In the genomic region with DNA sequence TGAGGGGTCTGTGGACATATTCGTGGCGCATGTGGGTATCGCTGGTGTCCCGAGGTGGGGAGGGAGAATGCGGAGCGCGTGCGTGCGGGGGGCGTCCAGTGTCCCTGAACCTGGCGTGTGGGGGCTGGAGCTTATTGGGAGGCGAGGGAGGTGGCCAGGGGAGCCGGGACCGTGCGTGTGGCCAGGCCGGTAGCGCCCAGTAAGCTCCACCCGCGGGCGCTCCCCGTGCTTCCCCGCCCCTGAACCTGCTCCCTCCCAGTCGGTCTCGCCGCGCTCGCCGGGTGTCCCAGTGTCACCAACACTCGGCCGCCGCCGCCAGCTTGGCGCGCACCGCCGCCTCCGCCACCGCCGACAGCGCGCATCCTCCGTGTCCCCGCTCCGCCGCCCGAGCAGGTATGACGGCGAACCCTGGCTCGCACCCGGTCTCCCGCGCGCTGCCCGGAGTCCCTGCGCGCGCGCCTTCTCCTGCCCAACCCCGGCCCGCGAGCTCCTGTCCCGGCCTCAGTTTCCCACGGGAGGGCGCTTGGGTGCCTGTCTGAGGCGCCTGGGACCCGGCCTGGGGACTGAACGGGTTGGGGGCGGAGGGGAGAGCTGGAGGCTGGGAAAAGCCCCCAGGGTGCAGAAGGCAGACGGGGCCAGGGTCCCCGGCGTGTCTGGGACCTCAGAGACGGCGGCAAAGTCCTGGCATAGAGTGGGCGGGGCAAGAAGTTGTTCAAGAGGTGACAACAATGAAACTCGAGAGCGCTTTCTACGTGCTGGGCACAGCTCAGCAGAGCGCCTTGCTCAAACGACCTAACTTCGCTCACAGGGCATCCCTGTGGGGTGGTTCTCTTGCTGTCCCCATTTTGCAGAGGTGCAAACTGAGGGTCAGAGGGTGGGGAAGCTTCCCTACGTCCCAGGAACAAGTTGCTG, we compare ENCODE assay signal across 1 cellular context.
TF ChIP-seq lines count a peak whose summit lies in the region.

A gene with protein sequence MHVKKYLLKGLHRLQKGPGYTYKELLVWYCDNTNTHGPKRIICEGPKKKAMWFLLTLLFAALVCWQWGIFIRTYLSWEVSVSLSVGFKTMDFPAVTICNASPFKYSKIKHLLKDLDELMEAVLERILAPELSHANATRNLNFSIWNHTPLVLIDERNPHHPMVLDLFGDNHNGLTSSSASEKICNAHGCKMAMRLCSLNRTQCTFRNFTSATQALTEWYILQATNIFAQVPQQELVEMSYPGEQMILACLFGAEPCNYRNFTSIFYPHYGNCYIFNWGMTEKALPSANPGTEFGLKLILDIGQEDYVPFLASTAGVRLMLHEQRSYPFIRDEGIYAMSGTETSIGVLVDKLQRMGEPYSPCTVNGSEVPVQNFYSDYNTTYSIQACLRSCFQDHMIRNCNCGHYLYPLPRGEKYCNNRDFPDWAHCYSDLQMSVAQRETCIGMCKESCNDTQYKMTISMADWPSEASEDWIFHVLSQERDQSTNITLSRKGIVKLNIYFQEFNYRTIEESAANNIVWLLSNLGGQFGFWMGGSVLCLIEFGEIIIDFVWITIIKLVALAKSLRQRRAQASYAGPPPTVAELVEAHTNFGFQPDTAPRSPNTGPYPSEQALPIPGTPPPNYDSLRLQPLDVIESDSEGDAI (plus strand): TSS at position 258 of the 912 bp plus-strand sequence. CDS start 46,298 bp downstream, outside the sequence.

TF ChIP-seq in K562, 482 proteins besides CTCF, POLR2A, EP300 and RAD21:
- TF ChIP-seq RBM25 (IDR thresholded peaks at IDR 0.05; ENCODE audit: low read depth, low read length, severe bottlenecking) (peak; percentile 32), GABPA (tag; conservative IDR thresholded peaks at IDR 0.05; ENCODE audit: low read depth) (no peak)
